8 cellular contexts compared by ENCODE assay signal in genomic region chr2:181466661-181467576, GRCh38. TPM values are rescaled to one million over a fixed set of nuclear protein-coding genes. Genes with fewer than 3 reads are reported as not detected.
A peak's percentile ranks its signal among the peaks of the same experiment; 100 is the strongest.
DNase-seq lines count a peak whose midpoint lies in the region; ATAC-seq and TF ChIP-seq lines count a peak whose summit lies in the region.

No MANE protein-coding gene starts in this region.

- H3K4me3 Mint-ChIP-seq in nephron = no peak overlapping the region
- peak overlapping the region; percentile 50 to 71 for H3K4me3 Mint-ChIP-seq in stimulated activated naive CD8-positive, alpha-beta T cell treated with anti-CD3 and anti-CD28 coated beads, Interleukin-15, amount 100 ng/mL, for 72 hours

- H3K9me3 Mint-ChIP-seq in nephron = peaks cover 2% of the 10 kb centered on the region
- H3K9me3 Mint-ChIP-seq in stimulated activated naive CD8-positive, alpha-beta T cell treated with anti-CD3 and anti-CD28 coated beads, Interleukin-15, amount 100 ng/mL, for 72 hours = no peaks in the 10 kb centered on the region

- H3K4me3 ChIP-seq in BE2C (ENCODE audit: low read depth, low read length) (no peak overlapping the region), epithelial cell of proximal tubule (ENCODE audit: low read depth, low read length) (no peak overlapping the region)

- no peaks in the 10 kb centered on the region for H3K36me3 ChIP-seq in BE2C

- peak; percentile 56 for DNase-seq in BE2C
- DNase-seq in GM20000 (ENCODE audit: low spot score) = no peak
- DNase-seq in NCI-H460 (ENCODE audit: extremely low read depth, low read depth) = peak; percentile 41
- DNase-seq in activated CD8-positive, alpha-beta memory T cell treated with anti-CD3 and anti-CD28 coated beads, Interleukin-2, amount 50 U/mL, for 24 hours (ENCODE audit: extremely low read depth) = peak; percentile 51
- no peak for DNase-seq in epithelial cell of proximal tubule (ENCODE audit: low read depth)
- peak; percentile 67 to 78 for DNase-seq in stimulated activated naive CD8-positive, alpha-beta T cell treated with anti-CD3 and anti-CD28 coated beads, Interleukin-15, amount 100 ng/mL, for 72 hours

- H3K36me3 Mint-ChIP-seq in nephron (ENCODE audit: low read depth) = no peaks in the 10 kb centered on the region

- no peaks in the 10 kb centered on the region for H3K27me3 Mint-ChIP-seq in nephron (ENCODE audit: low read depth)
- no peaks in the 10 kb centered on the region for H3K27me3 Mint-ChIP-seq in stimulated activated naive CD8-positive, alpha-beta T cell treated with anti-CD3 and anti-CD28 coated beads, Interleukin-15, amount 100 ng/mL, for 72 hours

- H3K4me1 Mint-ChIP-seq in nephron = peaks cover 5% of the 10 kb centered on the region
- H3K4me1 Mint-ChIP-seq in stimulated activated naive CD8-positive, alpha-beta T cell treated with anti-CD3 and anti-CD28 coated beads, Interleukin-15, amount 100 ng/mL, for 72 hours = peaks cover 87% of the 10 kb centered on the region

- TF ChIP-seq CTCF in BE2C (IDR thresholded peaks at IDR 0.05; ENCODE audit: low read depth, low read length) = peak; percentile 64
- TF ChIP-seq CTCF in GM20000 (IDR thresholded peaks at IDR 0.05; ENCODE audit: extremely low read depth, missing control alignments) = peak; percentile 69
- peak; percentile 92 for TF ChIP-seq CTCF in epithelial cell of proximal tubule (conservative IDR thresholded peaks at IDR 0.05; ENCODE audit: low read depth, low read length)
- peak; percentile 79 to 84 (median 81) for TF ChIP-seq CTCF in nephron (IDR thresholded peaks at IDR 0.05; ENCODE audit: unreplicated experiment in 3 of 3)

- H3K27ac Mint-ChIP-seq in nephron = no peak overlapping the region
- H3K27ac Mint-ChIP-seq in stimulated activated naive CD8-positive, alpha-beta T cell treated with anti-CD3 and anti-CD28 coated beads, Interleukin-15, amount 100 ng/mL, for 72 hours = peak overlapping the region; percentile 28 to 55

- no peaks in the 10 kb centered on the region for H3K27me3 ChIP-seq in BE2C

- ATAC-seq in stimulated activated naive CD8-positive, alpha-beta T cell treated with anti-CD3 and anti-CD28 coated beads, Interleukin-15, amount 100 ng/mL, for 72 hours = peak; percentile 48
- ATAC-seq in GM21717 (IDR thresholded peaks at IDR 0.05; ENCODE audit: unreplicated experiment) = no peak

- no peaks in the 10 kb centered on the region for H3K9me3 ChIP-seq in BE2C

- no peaks in the 10 kb centered on the region for H3K4me1 ChIP-seq in BE2C

RNA-seq across cellular contexts. Expression of gene ITGA4, which starts 9.7 kb away (rescaled TPM):
- polyA plus RNA-seq in BE2C (2012; ENCODE audit: insufficient read depth, insufficient read length, low read depth) = not detected
- 0.07 TPM in 1 of 2 replicates, not detected in the other for total RNA-seq in NCI-H460 (2014; rRNA removed; shearing (Covaris generic))
- polyA plus RNA-seq in NCI-H460 (2014; cell fraction: nucleus; rRNA removed) = 0.46 TPM in 1 of 2 replicates, not detected in the other
- 11.6 and 22.5 TPM in 2 replicates for total RNA-seq in epithelial cell of proximal tubule

Comparison
In these comparisons a context has a peak if more than half of its experiments do, and no peak if none do; other contexts are left out.
1. DNase-seq: peak in BE2C (single experiment), NCI-H460 (single experiment), activated CD8-positive, alpha-beta memory T cell treated with anti-CD3 and anti-CD28 coated beads, Interleukin-2, amount 50 U/mL, for 24 hours (single experiment) and stimulated activated naive CD8-positive, alpha-beta T cell treated with anti-CD3 and anti-CD28 coated beads, Interleukin-15, amount 100 ng/mL, for 72 hours (2 of 2); none in GM20000 (single experiment) and epithelial cell of proximal tubule (single experiment).
2. H3K27ac Mint-ChIP-seq: peak in stimulated activated naive CD8-positive, alpha-beta T cell treated with anti-CD3 and anti-CD28 coated beads, Interleukin-15, amount 100 ng/mL, for 72 hours (2 of 2); none in nephron (0 of 3).
3. H3K4me3 Mint-ChIP-seq: peak in stimulated activated naive CD8-positive, alpha-beta T cell treated with anti-CD3 and anti-CD28 coated beads, Interleukin-15, amount 100 ng/mL, for 72 hours (2 of 2); none in nephron (0 of 3).
4. RNA of gene ITGA4, which starts 9.7 kb away (total RNA-seq): 11.6 to 22.5 TPM in epithelial cell of proximal tubule; 0.07 TPM in NCI-H460; every median in the first group is over 10 times any median in the second.
5. Peak in every context shown above with its lines, with median percentiles within 50 percentile points of each other: CTCF ChIP-seq.